ENCODE assay signal across 23 cellular contexts in the genomic region with DNA sequence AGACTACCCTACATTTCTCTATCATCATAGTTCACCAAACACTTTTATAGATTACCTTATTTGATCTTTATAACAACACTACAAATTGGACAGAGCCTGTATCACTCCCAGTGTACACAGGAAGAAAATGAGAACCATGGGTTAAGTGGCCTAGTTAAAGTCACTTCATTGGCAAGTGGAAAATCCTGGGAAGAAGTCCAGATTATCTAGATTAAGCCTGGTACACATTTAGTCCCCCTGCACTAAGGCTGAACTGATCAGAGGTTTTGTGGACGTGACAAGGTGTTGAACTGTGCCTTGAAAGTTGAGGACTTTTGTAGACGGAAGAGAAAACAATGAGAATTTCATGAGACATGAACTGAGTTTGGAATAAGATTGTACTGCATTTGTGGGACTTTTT. TPM values are rescaled to one million over a fixed set of nuclear protein-coding genes. Genes with fewer than 3 reads are reported as not detected.
"Had no signal": no experiment of that assay in that cellular context is flagged by ENCODE, and none has a peak within 500 bp of the region (broad histone marks: within the 10 kb centered on the region; RNA-seq: fewer than 3 reads in every experiment).

No MANE protein-coding gene starts in this region.

- FAIRE-seq: keratinocyte, small intestine had no signal

- ATAC-seq: foreskin keratinocyte; left ventricle myocardium superior; natural killer cell treated with Interleukin-12 subunit alpha and Interleukin-12 subunit beta and Interleukin-15 and Interleukin-18, amount 100 ng/mL, for 72 hours had no signal

- H3K27me3 ChIP-seq: esophagus squamous epithelium, foreskin keratinocyte, neural progenitor cell, ovary, right atrium auricular region, stomach, transverse colon had no signal

- H3K9me3 ChIP-seq: esophagus squamous epithelium, ovary, right atrium auricular region, stomach, thoracic aorta, transverse colon had no signal

- H3K4me3 ChIP-seq: esophagus squamous epithelium, lung, neural progenitor cell, ovary, right atrium auricular region, stomach, thoracic aorta, transverse colon had no signal

- DNase-seq: dermis blood vessel endothelial cell; esophagus squamous epithelium; foreskin keratinocyte; immature natural killer cell; mesenchymal stem cell; midbrain; nucleus accumbens; ovary; small intestine; stimulated activated CD4-positive, alpha-beta T cell treated with anti-CD3 and anti-CD28 coated beads, Interleukin-12 subunit alpha, Interleukin-12 subunit beta, amount 100 ng/mL, for 4 hours; stimulated activated naive CD4-positive, alpha-beta T cell; substantia nigra; transverse colon had no signal

- H3K36me3 ChIP-seq: esophagus squamous epithelium, neural progenitor cell, ovary, right atrium auricular region, stomach, thoracic aorta, transverse colon had no signal

RNA-seq across cellular contexts. Expression of a gene that starts 7.5 kb away (rescaled TPM):
- total RNA-seq: dermis blood vessel endothelial cell; epithelial cell of proximal tubule; foreskin keratinocyte; natural killer cell treated with Interleukin-12 subunit alpha and Interleukin-12 subunit beta and Interleukin-15 and Interleukin-18, amount 100 ng/mL, for 72 hours; posterior vena cava; thoracic aorta had no signal
